9 cellular contexts compared by ENCODE assay signal in the genomic region with DNA sequence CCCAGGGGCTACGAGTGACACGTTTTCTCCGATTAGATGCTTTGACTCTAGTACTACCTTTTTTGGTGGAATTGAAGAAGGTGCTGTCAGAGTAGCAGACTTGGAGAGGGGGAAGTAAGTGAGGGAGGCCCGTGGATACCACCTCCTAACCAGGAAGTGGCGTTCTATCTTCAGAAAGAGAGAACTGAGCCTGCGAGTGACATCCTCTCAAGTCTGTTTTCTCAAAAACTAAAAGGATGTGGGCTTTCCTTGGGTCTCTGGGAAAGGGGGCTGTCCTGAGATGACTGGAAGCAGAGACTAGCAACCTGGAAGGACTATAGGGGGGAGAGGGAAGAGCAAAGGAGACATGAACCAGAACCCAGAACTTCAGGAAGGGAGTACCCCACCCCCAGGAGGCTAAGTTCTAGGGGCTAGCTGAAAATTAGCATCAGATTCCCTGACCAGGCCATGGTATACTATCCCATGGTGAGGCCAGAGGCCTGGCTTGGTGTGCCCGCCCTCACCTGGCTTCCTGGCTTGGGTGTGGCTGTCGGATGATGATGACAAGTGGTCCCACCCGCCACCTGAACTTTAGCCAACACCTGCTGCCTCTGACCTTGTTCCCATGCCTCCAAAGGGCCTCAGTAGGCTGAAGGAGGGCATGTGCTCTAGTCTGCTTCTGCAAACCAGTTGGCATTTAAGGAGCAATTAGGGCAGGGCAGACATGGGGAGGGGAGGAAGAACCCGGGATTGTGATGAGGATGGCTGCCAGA. TPM values are rescaled to one million over a fixed set of nuclear protein-coding genes. Genes with fewer than 3 reads are reported as not detected.
DNase-seq lines count a peak whose midpoint lies in the region; ATAC-seq lines count a peak whose summit lies in the region.
"Had no signal": no experiment of that assay in that cellular context is flagged by ENCODE, and none has a peak within 500 bp of the region (broad histone marks: within the 10 kb centered on the region; RNA-seq: fewer than 3 reads in every experiment).

No MANE protein-coding gene starts in this region.

- H3K36me3 Mint-ChIP-seq in stimulated activated memory B cell treated with anti-CD40 and anti-IgM and Interleukin-4, amounts not matched to agents 10 μg/mL and 1 μg/mL and 100 μg/mL, for 72 hours, result peaks cover 3% of the 10 kb centered on the region

- DNase-seq in HT-29 (ENCODE audit: low spot score), result peak; percentile 30
- DNase-seq in SKM-1 (lab: John Stamatoyannopoulos, UW; ENCODE audit: unreplicated experiment), result peak; percentile 76
- no peak for DNase-seq in epithelial cell of prostate (ENCODE audit: low read depth, low spot score)
- no peak for DNase-seq in inferior parietal cortex (ENCODE audit: extremely low spot score)
- no peak for DNase-seq in nucleus accumbens (lab: John Stamatoyannopoulos, UW)
- DNase-seq in activated CD4-positive, alpha-beta T cell treated with anti-CD3 and anti-CD28 coated beads for 4 hours, result no peak
- DNase-seq: activated gamma-delta T cell, RPMI8226 had no signal

- peak overlapping the region; percentile 11 for H3K27ac ChIP-seq in epithelial cell of prostate

- peaks cover 23% of the 10 kb centered on the region for H3K4me1 Mint-ChIP-seq in stimulated activated memory B cell treated with anti-CD40 and anti-IgM and Interleukin-4, amounts not matched to agents 10 μg/mL and 1 μg/mL and 100 μg/mL, for 72 hours

- H3K27me3 Mint-ChIP-seq in stimulated activated memory B cell treated with anti-CD40 and anti-IgM and Interleukin-4, amounts not matched to agents 10 μg/mL and 1 μg/mL and 100 μg/mL, for 72 hours, result no peaks in the 10 kb centered on the region

- peak overlapping the region; percentile 79 for H3K27ac Mint-ChIP-seq in stimulated activated memory B cell treated with anti-CD40 and anti-IgM and Interleukin-4, amounts not matched to agents 10 μg/mL and 1 μg/mL and 100 μg/mL, for 72 hours

- ATAC-seq in stimulated activated memory B cell treated with anti-CD40 and anti-IgM and Interleukin-4, amounts not matched to agents 10 μg/mL and 1 μg/mL and 100 μg/mL, for 72 hours, result no peak

- no peaks in the 10 kb centered on the region for H3K9me3 Mint-ChIP-seq in stimulated activated memory B cell treated with anti-CD40 and anti-IgM and Interleukin-4, amounts not matched to agents 10 μg/mL and 1 μg/mL and 100 μg/mL, for 72 hours

- no peak overlapping the region for H3K4me3 Mint-ChIP-seq in stimulated activated memory B cell treated with anti-CD40 and anti-IgM and Interleukin-4, amounts not matched to agents 10 μg/mL and 1 μg/mL and 100 μg/mL, for 72 hours

RNA-seq across cellular contexts. Expression of a gene that starts 49.1 kb away (rescaled TPM):
- 5.5 TPM in 2 replicates for total RNA-seq in HT-29 (2014; rRNA removed; shearing (Covaris generic))

Comparison
In these comparisons a context has a peak if more than half of its experiments do, and no peak if none do; other contexts are left out.
1. DNase-seq: peak in HT-29 (single experiment) and SKM-1 (single experiment); none in epithelial cell of prostate (single experiment), inferior parietal cortex (single experiment), nucleus accumbens (0 of 56) and activated CD4-positive, alpha-beta T cell treated with anti-CD3 and anti-CD28 coated beads for 4 hours (0 of 2).